Comparison of ENCODE assay signal across 1 cellular context in genomic region chr14:94445003-94445402, GRCh38.
TF ChIP-seq lines count a peak whose summit lies in the region.

No MANE protein-coding gene starts in this region.

TF ChIP-seq in GM23338, 12 proteins besides CTCF, POLR2A, EP300 and RAD21 (continued from another document):
- TF ChIP-seq ZNF462 (CRISPR knock-in tag; IDR thresholded peaks at IDR 0.05) = no peak
